In genomic region chr16:81181013-81181720, GRCh38 we compare ENCODE assay signal across 1 cellular context.
A peak's percentile ranks its signal among the peaks of the same experiment; 100 is the strongest.
TF ChIP-seq lines count a peak whose summit lies in the region.

No MANE protein-coding gene starts in this region.

TF ChIP-seq in HepG2, 621 proteins besides CTCF, POLR2A, EP300 and RAD21 (continued from another document and continues in another):
- TF ChIP-seq TIGD3 (CRISPR knock-in tag; IDR thresholded peaks at IDR 0.05; ENCODE audit: borderline replicate concordance) (no peak), ZHX2 (IDR thresholded peaks at IDR 0.05; ENCODE audit: low read depth) (peak; percentile 24; the same call in 1 of the 2 replicates), ZHX2 (CRISPR knock-in tag; IDR thresholded peaks at IDR 0.05; ENCODE audit: borderline replicate concordance) (no peak), ZBTB4 (CRISPR knock-in tag; IDR thresholded peaks at IDR 0.05; ENCODE audit: borderline replicate concordance) (0 out of 2 replicates have a peak, but pooled peaks have one; percentile 25), SNAPC4 (CRISPR knock-in tag; IDR thresholded peaks at IDR 0.05) (0 out of 2 replicates have a peak, but pooled peaks have one; percentile 28), ZNF609 (CRISPR knock-in tag; IDR thresholded peaks at IDR 0.05; ENCODE audit: borderline replicate concordance) (no peak), DRAP1 (CRISPR knock-in tag; IDR thresholded peaks at IDR 0.05) (peak; percentile 79; the same call in 1 of the 2 replicates), ZNF136 (CRISPR knock-in tag; IDR thresholded peaks at IDR 0.05; ENCODE audit: low read depth) (0 out of 2 replicates have a peak, but pooled peaks have one; percentile 65), ZNF274 (CRISPR knock-in tag; IDR thresholded peaks at IDR 0.05) (peak; percentile 62; the same call in 1 of the 2 replicates), SP5 (CRISPR knock-in tag; IDR thresholded peaks at IDR 0.05; ENCODE audit: borderline replicate concordance, low read depth) (peak; percentile 77), MNT (IDR thresholded peaks at IDR 0.05) (0 out of 2 replicates have a peak, but pooled peaks have one; percentile 14), RXRB (CRISPR knock-in tag; IDR thresholded peaks at IDR 0.05; ENCODE audit: borderline replicate concordance) (0 out of 2 replicates have a peak, but pooled peaks have one; percentile 44), LCORL (IDR thresholded peaks at IDR 0.05) (no peak), LCORL (CRISPR knock-in tag; IDR thresholded peaks at IDR 0.05) (peak; percentile 84; the same call in 1 of the 2 replicates), ETV5 (CRISPR knock-in tag; IDR thresholded peaks at IDR 0.05; ENCODE audit: borderline replicate concordance) (peak; percentile 39; the same call in 1 of the 2 replicates), SP4 (CRISPR knock-in tag; IDR thresholded peaks at IDR 0.05) (no peak), HHEX (CRISPR knock-in tag; IDR thresholded peaks at IDR 0.05) (no peak), ZBTB25 (CRISPR knock-in tag; IDR thresholded peaks at IDR 0.05) (0 out of 2 replicates have a peak, but pooled peaks have one; percentile 60), DNMT3B (CRISPR knock-in tag; conservative IDR thresholded peaks at IDR 0.05) (peak; percentile 55; the same call in 1 of the 2 replicates), ZNF639 (CRISPR knock-in tag; conservative IDR thresholded peaks at IDR 0.05) (0 out of 2 replicates have a peak, but pooled peaks have one; percentile 45)
